Comparison of ENCODE assay signal across 1 cellular context in the genomic region with DNA sequence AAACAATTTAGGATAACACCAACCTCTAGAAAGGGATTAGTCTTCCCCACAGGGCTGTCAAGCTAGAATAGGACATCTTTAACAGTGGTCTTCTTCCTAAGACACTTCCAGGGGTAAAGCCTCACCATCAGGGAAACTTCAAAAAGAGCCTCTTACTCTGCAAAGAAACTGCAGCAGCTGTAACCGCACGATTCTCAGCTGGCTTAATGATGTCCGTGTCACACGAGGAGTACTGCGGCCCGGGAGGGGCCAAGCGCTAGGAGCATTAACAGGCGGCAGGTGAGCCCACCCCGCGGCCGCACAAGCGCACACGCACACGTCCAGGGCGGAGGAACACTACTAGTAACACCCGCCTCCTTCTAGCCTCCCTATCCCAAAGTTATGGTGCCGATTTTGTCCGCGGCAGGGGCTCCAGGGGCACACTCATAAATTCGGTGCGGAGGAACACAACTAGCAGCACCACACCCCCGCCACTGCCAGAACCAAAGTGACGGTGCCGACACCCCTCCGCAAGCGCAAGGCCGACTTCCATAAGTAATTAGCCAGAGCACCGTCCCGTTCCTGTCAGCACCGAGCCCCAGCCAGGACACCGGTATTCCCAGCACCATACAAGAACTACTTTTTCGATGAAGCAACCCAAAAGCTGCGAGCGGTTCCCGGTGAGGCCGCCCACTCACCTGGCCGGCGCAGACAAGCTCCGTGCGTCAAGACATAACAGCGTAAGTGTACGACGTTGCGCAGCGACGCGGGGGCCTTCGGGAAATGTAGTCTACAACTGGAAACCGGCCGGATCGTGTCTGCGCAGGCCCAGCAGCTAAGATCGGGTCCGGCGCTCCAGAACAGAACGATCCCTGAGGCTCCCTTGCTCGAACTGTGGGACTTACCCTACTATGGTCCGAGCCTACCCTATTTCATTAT.
TF ChIP-seq lines count a peak whose summit lies in the region.

A gene (plus strand): TSS at position 813 of the 918 bp plus-strand sequence. CDS start 3,572 bp downstream, outside the sequence.
A gene (minus strand): TSS at position 729 of the 918 bp plus-strand sequence. CDS start 8,116 bp downstream, outside the sequence.

TF ChIP-seq in HepG2, 621 proteins besides CTCF, POLR2A, EP300 and RAD21 (continued from another document and continues in another):
- TF ChIP-seq, protein P1, sequence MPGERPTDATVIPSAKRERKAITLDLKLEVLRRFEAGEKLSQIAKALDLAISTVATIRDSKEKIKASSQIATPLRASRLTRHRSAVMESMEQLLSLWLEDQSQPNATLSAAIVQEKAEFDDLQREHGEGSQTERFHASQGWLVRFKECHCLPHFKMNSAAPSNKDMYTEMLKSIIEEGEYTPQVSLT (CRISPR knock-in tag; IDR thresholded peaks at IDR 0.05; ENCODE audit: borderline replicate concordance, low read depth), result no peak
- TF ChIP-seq CEBPB (IDR thresholded peaks at IDR 0.05; ENCODE audit: borderline replicate concordance, low read depth, low read length) (peak; percentile 80; the same call in 1 of the 2 replicates), ZNF556 (CRISPR knock-in tag; IDR thresholded peaks at IDR 0.05; ENCODE audit: borderline replicate concordance) (no peak), HOXA9 (CRISPR knock-in tag; IDR thresholded peaks at IDR 0.05; ENCODE audit: borderline replicate concordance) (no peak), DNMT3B (CRISPR knock-in tag; conservative IDR thresholded peaks at IDR 0.05) (no peak), ZBTB1 (CRISPR knock-in tag; IDR thresholded peaks at IDR 0.05; ENCODE audit: borderline replicate concordance) (no peak), NFYB (CRISPR knock-in tag; IDR thresholded peaks at IDR 0.05) (peak; percentile 35), GATAD1 (CRISPR knock-in tag; IDR thresholded peaks at IDR 0.05) (peak; percentile 82), ZMYM4 (CRISPR knock-in tag; IDR thresholded peaks at IDR 0.05) (peak; percentile 76), ZNF777 (CRISPR knock-in tag; IDR thresholded peaks at IDR 0.05) (0 out of 2 replicates have a peak, but pooled peaks have one; percentile 40), ZNF3 (CRISPR knock-in tag; IDR thresholded peaks at IDR 0.05) (no peak), JUN (CRISPR knock-in tag; IDR thresholded peaks at IDR 0.05) (no peak), ZNF670 (CRISPR knock-in tag; IDR thresholded peaks at IDR 0.05; ENCODE audit: borderline replicate concordance) (no peak), ZNF234 (CRISPR knock-in tag; conservative IDR thresholded peaks at IDR 0.05) (no peak), ERF (CRISPR knock-in tag; IDR thresholded peaks at IDR 0.05) (0 out of 2 replicates have a peak, but pooled peaks have one; percentile 34), CC2D1A (CRISPR knock-in tag; IDR thresholded peaks at IDR 0.05) (no peak), ZZZ3 (CRISPR knock-in tag; IDR thresholded peaks at IDR 0.05; ENCODE audit: borderline replicate concordance) (peak; percentile 59; the same call in 1 of the 2 replicates), ELF1 (CRISPR knock-in tag; IDR thresholded peaks at IDR 0.05) (peak; percentile 55), PPARG (CRISPR knock-in tag; conservative IDR thresholded peaks at IDR 0.05) (no peak), ZNF451 (CRISPR knock-in tag; IDR thresholded peaks at IDR 0.05) (no peak; the same call in 1 of the 2 replicates), TGIF2 (CRISPR knock-in tag; IDR thresholded peaks at IDR 0.05) (no peak), TCF7L2 (IDR thresholded peaks at IDR 0.05; ENCODE audit: low read depth, low read length) (no peak), ZNF326 (CRISPR knock-in tag; IDR thresholded peaks at IDR 0.05; ENCODE audit: borderline replicate concordance) (no peak), SMARCC2 (IDR thresholded peaks at IDR 0.05) (no peak), MYC (CRISPR knock-in tag; IDR thresholded peaks at IDR 0.05; ENCODE audit: borderline replicate concordance) (peak; percentile 48; the same call in 1 of the 2 replicates), NR2F6 (IDR thresholded peaks at IDR 0.05) (no peak), NR2F6 (CRISPR knock-in tag; IDR thresholded peaks at IDR 0.05) (no peak)
- TF ChIP-seq, protein P2, sequence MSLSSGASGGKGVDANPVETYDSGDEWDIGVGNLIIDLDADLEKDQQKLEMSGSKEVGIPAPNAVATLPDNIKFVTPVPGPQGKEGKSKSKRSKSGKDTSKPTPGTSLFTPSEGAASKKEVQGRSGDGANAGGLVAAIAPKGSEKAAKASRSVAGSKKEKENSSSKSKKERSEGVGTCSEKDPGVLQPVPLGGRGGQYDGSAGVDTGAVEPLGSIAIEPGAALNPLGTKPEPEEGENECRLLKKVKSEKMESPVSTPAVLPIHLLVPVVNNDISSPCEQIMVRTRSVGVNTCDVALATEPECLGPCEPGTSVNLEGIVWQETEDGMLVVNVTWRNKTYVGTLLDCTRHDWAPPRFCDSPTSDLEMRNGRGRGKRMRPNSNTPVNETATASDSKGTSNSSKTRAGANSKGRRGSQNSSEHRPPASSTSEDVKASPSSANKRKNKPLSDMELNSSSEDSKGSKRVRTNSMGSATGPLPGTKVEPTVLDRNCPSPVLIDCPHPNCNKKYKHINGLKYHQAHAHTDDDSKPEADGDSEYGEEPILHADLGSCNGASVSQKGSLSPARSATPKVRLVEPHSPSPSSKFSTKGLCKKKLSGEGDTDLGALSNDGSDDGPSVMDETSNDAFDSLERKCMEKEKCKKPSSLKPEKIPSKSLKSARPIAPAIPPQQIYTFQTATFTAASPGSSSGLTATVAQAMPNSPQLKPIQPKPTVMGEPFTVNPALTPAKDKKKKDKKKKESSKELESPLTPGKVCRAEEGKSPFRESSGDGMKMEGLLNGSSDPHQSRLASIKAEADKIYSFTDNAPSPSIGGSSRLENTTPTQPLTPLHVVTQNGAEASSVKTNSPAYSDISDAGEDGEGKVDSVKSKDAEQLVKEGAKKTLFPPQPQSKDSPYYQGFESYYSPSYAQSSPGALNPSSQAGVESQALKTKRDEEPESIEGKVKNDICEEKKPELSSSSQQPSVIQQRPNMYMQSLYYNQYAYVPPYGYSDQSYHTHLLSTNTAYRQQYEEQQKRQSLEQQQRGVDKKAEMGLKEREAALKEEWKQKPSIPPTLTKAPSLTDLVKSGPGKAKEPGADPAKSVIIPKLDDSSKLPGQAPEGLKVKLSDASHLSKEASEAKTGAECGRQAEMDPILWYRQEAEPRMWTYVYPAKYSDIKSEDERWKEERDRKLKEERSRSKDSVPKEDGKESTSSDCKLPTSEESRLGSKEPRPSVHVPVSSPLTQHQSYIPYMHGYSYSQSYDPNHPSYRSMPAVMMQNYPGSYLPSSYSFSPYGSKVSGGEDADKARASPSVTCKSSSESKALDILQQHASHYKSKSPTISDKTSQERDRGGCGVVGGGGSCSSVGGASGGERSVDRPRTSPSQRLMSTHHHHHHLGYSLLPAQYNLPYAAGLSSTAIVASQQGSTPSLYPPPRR (CRISPR knock-in tag; IDR thresholded peaks at IDR 0.05; ENCODE audit: borderline replicate concordance), result no peak
- TF ChIP-seq, protein P3, sequence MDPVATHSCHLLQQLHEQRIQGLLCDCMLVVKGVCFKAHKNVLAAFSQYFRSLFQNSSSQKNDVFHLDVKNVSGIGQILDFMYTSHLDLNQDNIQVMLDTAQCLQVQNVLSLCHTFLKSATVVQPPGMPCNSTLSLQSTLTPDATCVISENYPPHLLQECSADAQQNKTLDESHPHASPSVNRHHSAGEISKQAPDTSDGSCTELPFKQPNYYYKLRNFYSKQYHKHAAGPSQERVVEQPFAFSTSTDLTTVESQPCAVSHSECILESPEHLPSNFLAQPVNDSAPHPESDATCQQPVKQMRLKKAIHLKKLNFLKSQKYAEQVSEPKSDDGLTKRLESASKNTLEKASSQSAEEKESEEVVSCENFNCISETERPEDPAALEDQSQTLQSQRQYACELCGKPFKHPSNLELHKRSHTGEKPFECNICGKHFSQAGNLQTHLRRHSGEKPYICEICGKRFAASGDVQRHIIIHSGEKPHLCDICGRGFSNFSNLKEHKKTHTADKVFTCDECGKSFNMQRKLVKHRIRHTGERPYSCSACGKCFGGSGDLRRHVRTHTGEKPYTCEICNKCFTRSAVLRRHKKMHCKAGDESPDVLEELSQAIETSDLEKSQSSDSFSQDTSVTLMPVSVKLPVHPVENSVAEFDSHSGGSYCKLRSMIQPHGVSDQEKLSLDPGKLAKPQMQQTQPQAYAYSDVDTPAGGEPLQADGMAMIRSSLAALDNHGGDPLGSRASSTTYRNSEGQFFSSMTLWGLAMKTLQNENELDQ (CRISPR knock-in tag; IDR thresholded peaks at IDR 0.05; ENCODE audit: borderline replicate concordance), result no peak
- TF ChIP-seq, protein P4, sequence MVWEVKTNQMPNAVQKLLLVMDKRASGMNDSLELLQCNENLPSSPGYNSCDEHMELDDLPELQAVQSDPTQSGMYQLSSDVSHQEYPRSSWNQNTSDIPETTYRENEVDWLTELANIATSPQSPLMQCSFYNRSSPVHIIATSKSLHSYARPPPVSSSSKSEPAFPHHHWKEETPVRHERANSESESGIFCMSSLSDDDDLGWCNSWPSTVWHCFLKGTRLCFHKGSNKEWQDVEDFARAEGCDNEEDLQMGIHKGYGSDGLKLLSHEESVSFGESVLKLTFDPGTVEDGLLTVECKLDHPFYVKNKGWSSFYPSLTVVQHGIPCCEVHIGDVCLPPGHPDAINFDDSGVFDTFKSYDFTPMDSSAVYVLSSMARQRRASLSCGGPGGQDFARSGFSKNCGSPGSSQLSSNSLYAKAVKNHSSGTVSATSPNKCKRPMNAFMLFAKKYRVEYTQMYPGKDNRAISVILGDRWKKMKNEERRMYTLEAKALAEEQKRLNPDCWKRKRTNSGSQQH (CRISPR knock-in tag; IDR thresholded peaks at IDR 0.05; ENCODE audit: low read depth), result no peak; the same call in 1 of the 2 replicates
- TF ChIP-seq, protein P5, sequence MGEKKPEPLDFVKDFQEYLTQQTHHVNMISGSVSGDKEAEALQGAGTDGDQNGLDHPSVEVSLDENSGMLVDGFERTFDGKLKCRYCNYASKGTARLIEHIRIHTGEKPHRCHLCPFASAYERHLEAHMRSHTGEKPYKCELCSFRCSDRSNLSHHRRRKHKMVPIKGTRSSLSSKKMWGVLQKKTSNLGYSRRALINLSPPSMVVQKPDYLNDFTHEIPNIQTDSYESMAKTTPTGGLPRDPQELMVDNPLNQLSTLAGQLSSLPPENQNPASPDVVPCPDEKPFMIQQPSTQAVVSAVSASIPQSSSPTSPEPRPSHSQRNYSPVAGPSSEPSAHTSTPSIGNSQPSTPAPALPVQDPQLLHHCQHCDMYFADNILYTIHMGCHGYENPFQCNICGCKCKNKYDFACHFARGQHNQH (CRISPR knock-in tag; IDR thresholded peaks at IDR 0.05), result 0 out of 2 replicates have a peak, but pooled peaks have one; percentile 33
- TF ChIP-seq, protein P6, sequence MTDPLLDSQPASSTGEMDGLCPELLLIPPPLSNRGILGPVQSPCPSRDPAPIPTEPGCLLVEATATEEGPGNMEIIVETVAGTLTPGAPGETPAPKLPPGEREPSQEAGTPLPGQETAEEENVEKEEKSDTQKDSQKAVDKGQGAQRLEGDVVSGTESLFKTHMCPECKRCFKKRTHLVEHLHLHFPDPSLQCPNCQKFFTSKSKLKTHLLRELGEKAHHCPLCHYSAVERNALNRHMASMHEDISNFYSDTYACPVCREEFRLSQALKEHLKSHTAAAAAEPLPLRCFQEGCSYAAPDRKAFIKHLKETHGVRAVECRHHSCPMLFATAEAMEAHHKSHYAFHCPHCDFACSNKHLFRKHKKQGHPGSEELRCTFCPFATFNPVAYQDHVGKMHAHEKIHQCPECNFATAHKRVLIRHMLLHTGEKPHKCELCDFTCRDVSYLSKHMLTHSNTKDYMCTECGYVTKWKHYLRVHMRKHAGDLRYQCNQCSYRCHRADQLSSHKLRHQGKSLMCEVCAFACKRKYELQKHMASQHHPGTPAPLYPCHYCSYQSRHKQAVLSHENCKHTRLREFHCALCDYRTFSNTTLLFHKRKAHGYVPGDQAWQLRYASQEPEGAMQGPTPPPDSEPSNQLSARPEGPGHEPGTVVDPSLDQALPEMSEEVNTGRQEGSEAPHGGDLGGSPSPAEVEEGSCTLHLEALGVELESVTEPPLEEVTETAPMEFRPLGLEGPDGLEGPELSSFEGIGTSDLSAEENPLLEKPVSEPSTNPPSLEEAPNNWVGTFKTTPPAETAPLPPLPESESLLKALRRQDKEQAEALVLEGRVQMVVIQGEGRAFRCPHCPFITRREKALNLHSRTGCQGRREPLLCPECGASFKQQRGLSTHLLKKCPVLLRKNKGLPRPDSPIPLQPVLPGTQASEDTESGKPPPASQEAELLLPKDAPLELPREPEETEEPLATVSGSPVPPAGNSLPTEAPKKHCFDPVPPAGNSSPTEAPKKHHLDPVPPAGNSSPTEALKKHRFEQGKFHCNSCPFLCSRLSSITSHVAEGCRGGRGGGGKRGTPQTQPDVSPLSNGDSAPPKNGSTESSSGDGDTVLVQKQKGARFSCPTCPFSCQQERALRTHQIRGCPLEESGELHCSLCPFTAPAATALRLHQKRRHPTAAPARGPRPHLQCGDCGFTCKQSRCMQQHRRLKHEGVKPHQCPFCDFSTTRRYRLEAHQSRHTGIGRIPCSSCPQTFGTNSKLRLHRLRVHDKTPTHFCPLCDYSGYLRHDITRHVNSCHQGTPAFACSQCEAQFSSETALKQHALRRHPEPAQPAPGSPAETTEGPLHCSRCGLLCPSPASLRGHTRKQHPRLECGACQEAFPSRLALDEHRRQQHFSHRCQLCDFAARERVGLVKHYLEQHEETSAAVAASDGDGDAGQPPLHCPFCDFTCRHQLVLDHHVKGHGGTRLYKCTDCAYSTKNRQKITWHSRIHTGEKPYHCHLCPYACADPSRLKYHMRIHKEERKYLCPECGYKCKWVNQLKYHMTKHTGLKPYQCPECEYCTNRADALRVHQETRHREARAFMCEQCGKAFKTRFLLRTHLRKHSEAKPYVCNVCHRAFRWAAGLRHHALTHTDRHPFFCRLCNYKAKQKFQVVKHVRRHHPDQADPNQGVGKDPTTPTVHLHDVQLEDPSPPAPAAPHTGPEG (CRISPR knock-in tag; IDR thresholded peaks at IDR 0.05), result no peak
- TF ChIP-seq, protein P7, sequence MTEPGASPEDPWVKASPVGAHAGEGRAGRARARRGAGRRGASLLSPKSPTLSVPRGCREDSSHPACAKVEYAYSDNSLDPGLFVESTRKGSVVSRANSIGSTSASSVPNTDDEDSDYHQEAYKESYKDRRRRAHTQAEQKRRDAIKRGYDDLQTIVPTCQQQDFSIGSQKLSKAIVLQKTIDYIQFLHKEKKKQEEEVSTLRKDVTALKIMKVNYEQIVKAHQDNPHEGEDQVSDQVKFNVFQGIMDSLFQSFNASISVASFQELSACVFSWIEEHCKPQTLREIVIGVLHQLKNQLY (CRISPR knock-in tag; IDR thresholded peaks at IDR 0.05), result 0 out of 2 replicates have a peak, but pooled peaks have one; percentile 14
- TF ChIP-seq, protein P8, sequence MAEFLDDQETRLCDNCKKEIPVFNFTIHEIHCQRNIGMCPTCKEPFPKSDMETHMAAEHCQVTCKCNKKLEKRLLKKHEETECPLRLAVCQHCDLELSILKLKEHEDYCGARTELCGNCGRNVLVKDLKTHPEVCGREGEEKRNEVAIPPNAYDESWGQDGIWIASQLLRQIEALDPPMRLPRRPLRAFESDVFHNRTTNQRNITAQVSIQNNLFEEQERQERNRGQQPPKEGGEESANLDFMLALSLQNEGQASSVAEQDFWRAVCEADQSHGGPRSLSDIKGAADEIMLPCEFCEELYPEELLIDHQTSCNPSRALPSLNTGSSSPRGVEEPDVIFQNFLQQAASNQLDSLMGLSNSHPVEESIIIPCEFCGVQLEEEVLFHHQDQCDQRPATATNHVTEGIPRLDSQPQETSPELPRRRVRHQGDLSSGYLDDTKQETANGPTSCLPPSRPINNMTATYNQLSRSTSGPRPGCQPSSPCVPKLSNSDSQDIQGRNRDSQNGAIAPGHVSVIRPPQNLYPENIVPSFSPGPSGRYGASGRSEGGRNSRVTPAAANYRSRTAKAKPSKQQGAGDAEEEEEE (CRISPR knock-in tag; IDR thresholded peaks at IDR 0.05; ENCODE audit: borderline replicate concordance), result no peak; the same call in 1 of the 2 replicates
